In the genomic region with DNA sequence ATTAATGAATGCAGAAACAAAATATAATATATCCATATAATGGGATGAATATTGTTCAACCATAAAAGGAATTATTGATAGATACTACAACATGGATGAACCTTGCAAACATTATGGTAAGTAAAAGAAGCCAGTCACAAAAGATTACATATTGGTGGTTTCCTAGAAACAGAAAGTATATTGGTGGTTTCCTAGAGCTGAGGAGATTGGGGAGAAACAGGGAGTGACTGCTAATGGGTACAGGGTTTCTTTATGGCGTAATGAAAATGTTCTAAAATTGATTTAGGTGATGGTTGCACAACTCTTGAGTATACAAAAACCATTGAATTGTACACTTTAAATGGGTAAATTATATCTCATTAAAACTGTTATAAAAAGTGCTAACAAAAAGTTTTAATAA, we compare ENCODE assay signal across 15 cellular contexts. TPM values are rescaled to one million over a fixed set of nuclear protein-coding genes. Genes with fewer than 3 reads are reported as not detected.
"Had no signal": no experiment of that assay in that cellular context is flagged by ENCODE, and none has a peak within 500 bp of the region (broad histone marks: within the 10 kb centered on the region; RNA-seq: fewer than 3 reads in every experiment).

No MANE protein-coding gene starts in this region.

RNA-seq across cellular contexts. Expression of gene GJA8, which starts 40.0 kb away (rescaled TPM):
- total RNA-seq: activated CD4-positive, alpha-beta memory T cell treated with anti-CD3 and anti-CD28 coated beads, Interleukin-2, amount 10 ng/mL, durations not matched to agents 7 days and 5 days; activated CD4-positive, alpha-beta T cell treated with anti-CD3 and anti-CD28 coated beads for 36 hours; activated CD4-positive, alpha-beta T cell treated with anti-CD3 and anti-CD28 coated beads, Interleukin-2, amount 10 ng/mL, durations not matched to agents 7 days and 5 days; activated CD8-positive, alpha-beta memory T cell treated with anti-CD3 and anti-CD28 coated beads, Interleukin-2, amount 10 ng/mL, durations not matched to agents 7 days and 5 days; activated CD8-positive, alpha-beta T cell treated with anti-CD3 and anti-CD28 coated beads, Interleukin-2, amount 10 ng/mL, durations not matched to agents 7 days and 5 days; activated naive CD8-positive, alpha-beta T cell treated with anti-CD3 and anti-CD28 coated beads, Interleukin-2, amount 10 ng/mL, durations not matched to agents 7 days and 5 days; activated T-helper 2 cell treated with anti-CD3 and anti-CD28 coated beads, Interferon-gamma antibody, Interleukin-2, Interleukin-4, amounts not matched to agents 10 μg/mL and 5 μg/mL and 100 μg/mL, durations not matched to agents 14 hours and 24 hours and 36 hours; ascending aorta; bronchial epithelial cell; cardiac muscle cell; chondrocyte; T-helper 17 cell; T-helper 2 cell treated with Interferon-gamma antibody and Interleukin-4, amounts not matched to agents 100 ng/mL and 5 ng/mL, for 36 hours; WTC11 had no signal
- polyA plus RNA-seq: adipose tissue, cardiac muscle cell had no signal
